In genomic region chr4:914531-914930, GRCh38 we compare ENCODE assay signal across 26 cellular contexts. TPM values are rescaled to one million over a fixed set of nuclear protein-coding genes. Genes with fewer than 3 reads are reported as not detected.
A peak's percentile ranks its signal among the peaks of the same experiment; 100 is the strongest.
DNase-seq lines count a peak whose midpoint lies in the region; ATAC-seq and TF ChIP-seq lines count a peak whose summit lies in the region.
"Had no signal": no experiment of that assay in that cellular context is flagged by ENCODE, and none has a peak within 500 bp of the region (broad histone marks: within the 10 kb centered on the region; RNA-seq: fewer than 3 reads in every experiment).

No MANE protein-coding gene starts in this region.

- peaks cover 3% of the 10 kb centered on the region; the same call in 1 of the 2 replicates for H3K36me3 ChIP-seq in ACC112 (ENCODE audit: insufficient read depth, low read length)

- peaks cover 3% of the 10 kb centered on the region for H3K4me1 ChIP-seq in ACC112 (ENCODE audit: control insufficient read depth, insufficient read depth, low read length, unreplicated experiment)
- H3K4me1 ChIP-seq: suprapubic skin had no signal

- H3K36me3 Mint-ChIP-seq in CD14-positive monocyte (peaks cover 31 to 45% of the 10 kb centered on the region in 2 donors), natural killer cell (no peaks in the 10 kb centered on the region)
- H3K36me3 Mint-ChIP-seq in dendritic cell treated with granulocyte-macrophage colony-stimulating factor and Interleukin-4, amounts not matched to agents 40 ng/mL and 50 ng/mL, for 4 days (ENCODE audit: low read depth) = peaks cover 40% of the 10 kb centered on the region

- ATAC-seq in natural killer cell (no peak), GM19351 (IDR thresholded peaks at IDR 0.05; ENCODE audit: unreplicated experiment) (no peak), GM21717 (IDR thresholded peaks at IDR 0.05; ENCODE audit: unreplicated experiment) (no peak), GM21360 (IDR thresholded peaks at IDR 0.05; ENCODE audit: unreplicated experiment) (no peak)
- ATAC-seq: left lobe of liver had no signal

- H3K4me3 Mint-ChIP-seq in CD14-positive monocyte = no peak overlapping the region
- no peak overlapping the region for H3K4me3 Mint-ChIP-seq in dendritic cell treated with granulocyte-macrophage colony-stimulating factor and Interleukin-4, amounts not matched to agents 40 ng/mL and 50 ng/mL, for 4 days
- peak overlapping the region; percentile 83 for H3K4me3 Mint-ChIP-seq in natural killer cell
- H3K4me3 Mint-ChIP-seq: brain had no signal

- H3K27ac ChIP-seq in ACC112 (ENCODE audit: low read depth, low read length) = no peak overlapping the region
- H3K27ac ChIP-seq: esophagus muscularis mucosa, PC-9, suprapubic skin, WERI-Rb-1 had no signal

- peaks cover 77% of the 10 kb centered on the region for H3K79me2 ChIP-seq in ACC112 (ENCODE audit: control insufficient read depth, insufficient read depth, low read length, unreplicated experiment)

- H3K27me3 Mint-ChIP-seq in CD14-positive monocyte (ENCODE audit: low read depth in 3 of 3) = peaks cover 0 to 2% (median 0%) of the 10 kb centered on the region in 3 donors
- H3K27me3 Mint-ChIP-seq in dendritic cell treated with granulocyte-macrophage colony-stimulating factor and Interleukin-4, amounts not matched to agents 40 ng/mL and 50 ng/mL, for 4 days = no peaks in the 10 kb centered on the region
- H3K27me3 Mint-ChIP-seq in natural killer cell (ENCODE audit: low read depth in 2 of 2) = no peaks in the 10 kb centered on the region
- H3K27me3 Mint-ChIP-seq: IgD-negative memory B cell, naive B cell had no signal

- H3K4me1 Mint-ChIP-seq in CD14-positive monocyte (peaks cover 43% of the 10 kb centered on the region), natural killer cell (peaks cover 48 to 54% of the 10 kb centered on the region in 2 donors)
- H3K4me1 Mint-ChIP-seq in dendritic cell treated with granulocyte-macrophage colony-stimulating factor and Interleukin-4, amounts not matched to agents 40 ng/mL and 50 ng/mL, for 4 days (ENCODE audit: low read depth) = peaks cover 51% of the 10 kb centered on the region

- no peak overlapping the region for H2AFZ ChIP-seq in ACC112 (ENCODE audit: low read length, unreplicated experiment)
- H2AFZ ChIP-seq: PC-9 had no signal

- H3K4me3 ChIP-seq in ACC112 (ENCODE audit: low read depth, low read length) = peak overlapping the region; percentile 35; the same call in 1 of the 2 replicates
- H3K4me3 ChIP-seq: esophagus muscularis mucosa, PC-9, suprapubic skin had no signal

- intact Hi-C loops in CD14-positive monocyte (cut with micrococcal nuclease) (no loop called here), natural killer cell (cut with micrococcal nuclease) (no loop called here)
- intact Hi-C loops in dendritic cell treated with granulocyte-macrophage colony-stimulating factor and Interleukin-4, amounts not matched to agents 40 ng/mL and 50 ng/mL, for 4 days (cut with micrococcal nuclease) = no loop called here

- TF ChIP-seq CTCF in CD14-positive monocyte (IDR thresholded peaks at IDR 0.05) = no peak
- TF ChIP-seq CTCF in natural killer cell (IDR thresholded peaks at IDR 0.05) = no peak

- peak overlapping the region in 3 of 7 donors; percentile 68 to 79 (median 68) for H3K27ac Mint-ChIP-seq in CD14-positive monocyte
- peak overlapping the region; percentile 73 for H3K27ac Mint-ChIP-seq in dendritic cell treated with granulocyte-macrophage colony-stimulating factor and Interleukin-4, amounts not matched to agents 40 ng/mL and 50 ng/mL, for 4 days
- peak overlapping the region in 1 of 2 donors; percentile 83 for H3K27ac Mint-ChIP-seq in natural killer cell

- DNase-seq in CD14-positive monocyte (ENCODE audit: low spot score) (peak; percentile 30), natural killer cell (no peak), glomerular visceral epithelial cell (ENCODE audit: extremely low spot score) (no peak)
- DNase-seq: activated CD4-positive, alpha-beta T cell treated with anti-CD3 and anti-CD28 coated beads, Interleukin-2, amount 50 U/mL, for 1 hour; activated naive CD4-positive, alpha-beta T cell treated with Interleukin-2 at 50 U/mL for 16 hours; activated T-cell treated with anti-CD3 and anti-CD28 coated beads, Interleukin-2, amount 50 U/mL, for 4 hours; DND-41; hippocampal formation; NCI-H1092 treated with DMSO at 0.1 percent for 48 hours; NCI-H2029; NCI-H524 treated with DMSO at 0.1 percent for 48 hours; PC-9; SW 1271; T1000; WERI-Rb-1 had no signal

- no peaks in the 10 kb centered on the region for H3K27me3 ChIP-seq in ACC112 (ENCODE audit: insufficient read depth, low read length)
- H3K27me3 ChIP-seq: esophagus muscularis mucosa, suprapubic skin had no signal

- peaks cover 0 to 3% (median 0%) of the 10 kb centered on the region in 7 donors for H3K9me3 Mint-ChIP-seq in CD14-positive monocyte
- H3K9me3 Mint-ChIP-seq in dendritic cell treated with granulocyte-macrophage colony-stimulating factor and Interleukin-4, amounts not matched to agents 40 ng/mL and 50 ng/mL, for 4 days = no peaks in the 10 kb centered on the region
- H3K9me3 Mint-ChIP-seq in natural killer cell = no peaks in the 10 kb centered on the region

RNA-seq across cellular contexts. Expression of gene GAK, which starts 17.6 kb away (rescaled TPM):
- 10 to 100 TPM; 40.3 to 54.9 TPM for polyA plus RNA-seq in CD14-positive monocyte
- total RNA-seq in natural killer cell = 100 to 1,000 TPM; 349 to 358 (median 349) TPM

RNA-seq across cellular contexts. Expression of gene TMEM175, which starts 17.7 kb away (rescaled TPM):
- 10 to 100 TPM; 18.9 to 20.7 TPM for polyA plus RNA-seq in CD14-positive monocyte
- total RNA-seq in natural killer cell = 10 to 100 TPM; 72.8 to 79.8 (median 73.2) TPM

RNA-seq across cellular contexts. Expression of gene DGKQ, which starts 58.8 kb away (rescaled TPM):
- 1 to 10 TPM in 1 of 2 donors, under 1 TPM in 1; 0.58 to 2.4 TPM for polyA plus RNA-seq in CD14-positive monocyte
- total RNA-seq in natural killer cell = 10 to 100 TPM; 64.2 to 79.5 (median 65.2) TPM
